25 cellular contexts compared by ENCODE assay signal in genomic region chr1:31718519-31718918, GRCh38. TPM values are rescaled to one million over a fixed set of nuclear protein-coding genes. Genes with fewer than 3 reads are reported as not detected.
"Had no signal": no experiment of that assay in that cellular context is flagged by ENCODE, and none has a peak within 500 bp of the region (broad histone marks: within the 10 kb centered on the region; RNA-seq: fewer than 3 reads in every experiment).

No MANE protein-coding gene starts in this region.

- H3K9me3 Mint-ChIP-seq: natural killer cell treated with Interleukin-12 subunit alpha and Interleukin-12 subunit beta and Interleukin-15 and Interleukin-18, amount 100 ng/mL, for 72 hours; neural progenitor cell; stimulated activated naive CD8-positive, alpha-beta T cell treated with anti-CD3 and anti-CD28 coated beads, Interleukin-15, amount 100 ng/mL, for 72 hours had no signal

- ATAC-seq: left lobe of liver; natural killer cell treated with Interleukin-12 subunit alpha and Interleukin-12 subunit beta and Interleukin-15 and Interleukin-18, amount 100 ng/mL, for 72 hours; right lobe of liver; stimulated activated naive CD8-positive, alpha-beta T cell treated with anti-CD3 and anti-CD28 coated beads, Interleukin-15, amount 100 ng/mL, for 72 hours; upper lobe of right lung had no signal

- H3K9me3 ChIP-seq: esophagus squamous epithelium, right lobe of liver, suprapubic skin, transverse colon, upper lobe of right lung, uterus had no signal

- H3K27ac ChIP-seq: esophagus squamous epithelium, neural progenitor cell, parathyroid adenoma, right lobe of liver, suprapubic skin, transverse colon, upper lobe of right lung, uterus had no signal

- H3K27me3 ChIP-seq: dorsolateral prefrontal cortex, neural progenitor cell, right lobe of liver, suprapubic skin, uterus had no signal

- FAIRE-seq: colon, kidney, small intestine had no signal

- H3K36me3 Mint-ChIP-seq: memory B cell; naive B cell; natural killer cell treated with Interleukin-12 subunit alpha and Interleukin-12 subunit beta and Interleukin-15 and Interleukin-18, amount 100 ng/mL, for 72 hours; neural progenitor cell had no signal

- DNase-seq: dorsolateral prefrontal cortex; effector CD4-positive, alpha-beta T cell; esophagus squamous epithelium; foreskin melanocyte; hypothalamus; kidney; naive B cell; right lobe of liver; small intestine; stimulated activated CD4-positive, alpha-beta T cell treated with anti-CD3 and anti-CD28 coated beads, Interleukin-15, amount 100 ng/mL, for 24 hours; stimulated activated CD4-positive, alpha-beta T cell treated with anti-CD3 and anti-CD28 coated beads, Interleukin-2, amount 100 ng/mL, for 48 hours; stimulated activated naive CD4-positive, alpha-beta T cell; stimulated activated naive CD8-positive, alpha-beta T cell treated with anti-CD3 and anti-CD28 coated beads, Interleukin-15, amount 100 ng/mL, for 72 hours; transverse colon; upper lobe of right lung; uterus had no signal

- H3K27ac Mint-ChIP-seq: memory B cell; naive B cell; natural killer cell treated with Interleukin-12 subunit alpha and Interleukin-12 subunit beta and Interleukin-15 and Interleukin-18, amount 100 ng/mL, for 72 hours; neural progenitor cell; progenitor cell of endocrine pancreas; stimulated activated naive CD8-positive, alpha-beta T cell treated with anti-CD3 and anti-CD28 coated beads, Interleukin-15, amount 100 ng/mL, for 72 hours had no signal

- H2AFZ ChIP-seq: neural progenitor cell, parathyroid adenoma had no signal

- H3K4me3 Mint-ChIP-seq: memory B cell; natural killer cell treated with Interleukin-12 subunit alpha and Interleukin-12 subunit beta and Interleukin-15 and Interleukin-18, amount 100 ng/mL, for 72 hours; neural progenitor cell; stimulated activated naive CD8-positive, alpha-beta T cell treated with anti-CD3 and anti-CD28 coated beads, Interleukin-15, amount 100 ng/mL, for 72 hours had no signal

- H3K4me2 ChIP-seq: neural progenitor cell had no signal

- H3K4me3 ChIP-seq: dorsolateral prefrontal cortex, esophagus squamous epithelium, lung, neural progenitor cell, right lobe of liver, suprapubic skin, transverse colon, upper lobe of right lung, uterus had no signal

- H3K4me1 ChIP-seq: neural progenitor cell had no signal

- H3K36me3 ChIP-seq: esophagus squamous epithelium, neural progenitor cell, right lobe of liver, suprapubic skin, transverse colon, upper lobe of right lung, uterus had no signal

- H3K79me2 ChIP-seq: parathyroid adenoma had no signal

- H3K9ac ChIP-seq: neural progenitor cell, parathyroid adenoma had no signal

RNA-seq across cellular contexts. Expression of gene ADGRB2, which starts 45.6 kb away (rescaled TPM):
- total RNA-seq: left lobe of liver had no signal
